In genomic region chr7:113118074-113118959, GRCh38 we compare ENCODE assay signal across 1 cellular context.
TF ChIP-seq lines count a peak whose summit lies in the region.

A gene with protein sequence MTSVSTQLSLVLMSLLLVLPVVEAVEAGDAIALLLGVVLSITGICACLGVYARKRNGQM (minus strand): TSS chr7:113118554. CDS start chr7:113117578, 976 bp downstream.

TF ChIP-seq in K562, 482 proteins besides CTCF, POLR2A, EP300 and RAD21 (continued from another document and continues in another):
- TF ChIP-seq ZHX1 (conservative IDR thresholded peaks at IDR 0.05; ENCODE audit: low read length) (peak; percentile 87; the same call in 1 of the 2 replicates), ZNF584 (CRISPR knock-in tag; IDR thresholded peaks at IDR 0.05; ENCODE audit: low read depth) (peak; percentile 80; the same call in 1 of the 2 replicates), ZNF511 (CRISPR knock-in tag; IDR thresholded peaks at IDR 0.05) (peak; percentile 58; the same call in 1 of the 2 replicates), GTF2B (IDR thresholded peaks at IDR 0.05; ENCODE audit: extremely low read depth, insufficient read length) (peak; percentile 18), GATAD2B (IDR thresholded peaks at IDR 0.05; ENCODE audit: borderline replicate concordance) (peak; percentile 95; the same call in 1 of the 2 replicates), NFRKB (IDR thresholded peaks at IDR 0.05; ENCODE audit: low read depth) (peak; percentile 88), HINFP (tag; conservative IDR thresholded peaks at IDR 0.05; ENCODE audit: low read depth) (no peak), ERF (CRISPR knock-in tag; IDR thresholded peaks at IDR 0.05) (no peak), ARHGAP35 (IDR thresholded peaks at IDR 0.05; ENCODE audit: partially characterized antibody) (no peak), RNF219 (CRISPR knock-in tag; IDR thresholded peaks at IDR 0.05) (0 out of 2 replicates have a peak, but pooled peaks have one; percentile 73), ZNF699 (CRISPR knock-in tag; IDR thresholded peaks at IDR 0.05; ENCODE audit: insufficient replicate concordance) (no peak), E2F3 (CRISPR knock-in tag; IDR thresholded peaks at IDR 0.05) (0 out of 2 replicates have a peak, but pooled peaks have one; percentile 31), ATF1 (CRISPR knock-in tag; IDR thresholded peaks at IDR 0.05) (no peak), ATF1 (tag; IDR thresholded peaks at IDR 0.05) (peak; percentile 98), KLF10 (CRISPR knock-in tag; IDR thresholded peaks at IDR 0.05) (no peak), RERE (CRISPR knock-in tag; IDR thresholded peaks at IDR 0.05; ENCODE audit: borderline replicate concordance) (no peak), ZNF143 (CRISPR knock-in tag; IDR thresholded peaks at IDR 0.05) (peak; percentile 93), IRF1 (CRISPR knock-in tag; IDR thresholded peaks at IDR 0.05; ENCODE audit: borderline replicate concordance) (no peak), SRSF1 (IDR thresholded peaks at IDR 0.05; ENCODE audit: low read depth, low read length) (no peak), NFXL1 (CRISPR knock-in tag; IDR thresholded peaks at IDR 0.05) (no peak), ZBED1 (IDR thresholded peaks at IDR 0.05) (no peak), WHSC1 (IDR thresholded peaks at IDR 0.05; ENCODE audit: low read length) (no peak), GABPA (tag; conservative IDR thresholded peaks at IDR 0.05; ENCODE audit: low read depth) (peak; percentile 67), PHTF2 (CRISPR knock-in tag; IDR thresholded peaks at IDR 0.05) (no peak), POLR2G (IDR thresholded peaks at IDR 0.05; ENCODE audit: low read depth, low read length) (peak; percentile 87), FOXP4 (CRISPR knock-in tag; IDR thresholded peaks at IDR 0.05; ENCODE audit: borderline replicate concordance) (no peak), CREB3L1 (IDR thresholded peaks at IDR 0.05; ENCODE audit: borderline replicate concordance, low read depth) (peak; percentile 79; the same call in 1 of the 2 replicates)
- TF ChIP-seq, protein P1, sequence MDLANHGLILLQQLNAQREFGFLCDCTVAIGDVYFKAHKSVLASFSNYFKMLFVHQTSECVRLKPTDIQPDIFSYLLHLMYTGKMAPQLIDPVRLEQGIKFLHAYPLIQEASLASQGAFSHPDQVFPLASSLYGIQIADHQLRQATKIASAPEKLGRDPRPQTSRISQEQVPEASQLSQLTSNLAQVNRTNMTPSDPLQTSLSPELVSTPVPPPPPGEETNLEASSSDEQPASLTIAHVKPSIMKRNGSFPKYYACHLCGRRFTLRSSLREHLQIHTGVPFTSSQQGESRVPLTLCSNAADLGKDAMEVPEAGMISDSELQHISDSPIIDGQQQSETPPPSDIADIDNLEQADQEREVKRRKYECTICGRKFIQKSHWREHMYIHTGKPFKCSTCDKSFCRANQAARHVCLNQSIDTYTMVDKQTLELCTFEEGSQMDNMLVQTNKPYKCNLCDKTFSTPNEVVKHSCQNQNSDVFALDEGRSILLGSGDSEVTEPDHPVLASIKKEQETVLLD (IDR thresholded peaks at IDR 0.05) = peak; percentile 82; the same call in 1 of the 2 replicates
- TF ChIP-seq, protein P2, sequence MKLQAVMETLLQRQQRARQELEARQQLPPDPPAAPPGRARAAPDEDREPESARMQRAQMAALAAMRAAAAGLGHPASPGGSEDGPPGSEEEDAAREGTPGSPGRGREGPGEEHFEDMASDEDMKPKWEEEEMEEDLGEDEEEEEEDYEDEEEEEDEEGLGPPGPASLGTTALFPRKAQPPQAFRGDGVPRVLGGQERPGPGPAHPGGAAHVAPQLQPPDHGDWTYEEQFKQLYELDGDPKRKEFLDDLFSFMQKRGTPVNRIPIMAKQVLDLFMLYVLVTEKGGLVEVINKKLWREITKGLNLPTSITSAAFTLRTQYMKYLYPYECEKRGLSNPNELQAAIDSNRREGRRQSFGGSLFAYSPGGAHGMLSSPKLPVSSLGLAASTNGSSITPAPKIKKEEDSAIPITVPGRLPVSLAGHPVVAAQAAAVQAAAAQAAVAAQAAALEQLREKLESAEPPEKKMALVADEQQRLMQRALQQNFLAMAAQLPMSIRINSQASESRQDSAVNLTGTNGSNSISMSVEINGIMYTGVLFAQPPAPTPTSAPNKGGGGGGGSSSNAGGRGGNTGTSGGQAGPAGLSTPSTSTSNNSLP (IDR thresholded peaks at IDR 0.05; ENCODE audit: borderline replicate concordance, low read depth, low read length) = no peak
- TF ChIP-seq, protein P3, sequence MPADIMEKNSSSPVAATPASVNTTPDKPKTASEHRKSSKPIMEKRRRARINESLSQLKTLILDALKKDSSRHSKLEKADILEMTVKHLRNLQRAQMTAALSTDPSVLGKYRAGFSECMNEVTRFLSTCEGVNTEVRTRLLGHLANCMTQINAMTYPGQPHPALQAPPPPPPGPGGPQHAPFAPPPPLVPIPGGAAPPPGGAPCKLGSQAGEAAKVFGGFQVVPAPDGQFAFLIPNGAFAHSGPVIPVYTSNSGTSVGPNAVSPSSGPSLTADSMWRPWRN (IDR thresholded peaks at IDR 0.05; ENCODE audit: low read depth) = peak; percentile 22
